16 cellular contexts compared by ENCODE assay signal in genomic region chr5:126450895-126451294, GRCh38. TPM values are rescaled to one million over a fixed set of nuclear protein-coding genes. Genes with fewer than 3 reads are reported as not detected.
A peak's percentile ranks its signal among the peaks of the same experiment; 100 is the strongest.
DNase-seq lines count a peak whose midpoint lies in the region; ATAC-seq and TF ChIP-seq lines count a peak whose summit lies in the region.
"Had no signal": no experiment of that assay in that cellular context is flagged by ENCODE, and none has a peak within 500 bp of the region (broad histone marks: within the 10 kb centered on the region; RNA-seq: fewer than 3 reads in every experiment).

No MANE protein-coding gene starts in this region.

- ATAC-seq in CD4-positive, alpha-beta T cell (ENCODE audit: poor library complexity) = no peak
- no peak for ATAC-seq in activated naive CD8-positive, alpha-beta T cell treated with anti-CD3 and anti-CD28 coated beads, Interleukin-2, amount 10 ng/mL, durations not matched to agents 7 days and 5 days (ENCODE audit: low read depth)
- no peak for ATAC-seq in naive thymus-derived CD8-positive, alpha-beta T cell

- H3K27ac Mint-ChIP-seq in CD4-positive, alpha-beta T cell = peak overlapping the region; percentile 97
- H3K27ac Mint-ChIP-seq in IgD-negative memory B cell = peak overlapping the region in 2 of 3 donors; percentile 71 to 76
- H3K27ac Mint-ChIP-seq in activated naive CD8-positive, alpha-beta T cell treated with anti-CD3 and anti-CD28 coated beads, Interleukin-2, amount 10 ng/mL, durations not matched to agents 7 days and 5 days = peak overlapping the region; percentile 100
- peak overlapping the region; percentile 95 to 99 (median 98) for H3K27ac Mint-ChIP-seq in naive thymus-derived CD8-positive, alpha-beta T cell

- no peaks in the 10 kb centered on the region for H3K9me3 ChIP-seq in CD4-positive, alpha-beta T cell (ENCODE audit: control insufficient read depth, low read length)
- H3K9me3 ChIP-seq: Peyer's patch had no signal

- peak overlapping the region; percentile 91 for H3K4me3 Mint-ChIP-seq in CD4-positive, alpha-beta T cell
- H3K4me3 Mint-ChIP-seq in IgD-negative memory B cell = peak overlapping the region in 2 of 4 donors; percentile 66 to 89
- peak overlapping the region; percentile 77 for H3K4me3 Mint-ChIP-seq in activated naive CD8-positive, alpha-beta T cell treated with anti-CD3 and anti-CD28 coated beads, Interleukin-2, amount 10 ng/mL, durations not matched to agents 7 days and 5 days
- peak overlapping the region; percentile 81 to 90 (median 88) for H3K4me3 Mint-ChIP-seq in naive thymus-derived CD8-positive, alpha-beta T cell

- H3K9me3 Mint-ChIP-seq in CD4-positive, alpha-beta T cell = no peaks in the 10 kb centered on the region
- no peaks in the 10 kb centered on the region for H3K9me3 Mint-ChIP-seq in IgD-negative memory B cell
- peaks cover 2% of the 10 kb centered on the region for H3K9me3 Mint-ChIP-seq in activated naive CD8-positive, alpha-beta T cell treated with anti-CD3 and anti-CD28 coated beads, Interleukin-2, amount 10 ng/mL, durations not matched to agents 7 days and 5 days
- no peaks in the 10 kb centered on the region for H3K9me3 Mint-ChIP-seq in naive thymus-derived CD8-positive, alpha-beta T cell
- H3K9me3 Mint-ChIP-seq: neural crest cell had no signal

- no peak for TF ChIP-seq CTCF in CD4-positive, alpha-beta T cell (IDR thresholded peaks at IDR 0.05)
- TF ChIP-seq CTCF in GM20000 (IDR thresholded peaks at IDR 0.05; ENCODE audit: extremely low read depth, missing control alignments) = no peak

- POLR2A ChIA-PET in CD4-positive, alpha-beta T cell (lab: Charles Lee) = interaction anchor here (1.0 to 5.2 kb wide), 4 partner anchors 9 to 28 kb away, joined by 4 to 72 read pairs (median 10); partner anchors contain the start of gene GRAMD2B
- POLR2A ChIA-PET in activated naive CD8-positive, alpha-beta T cell treated with anti-CD3 and anti-CD28 coated beads, Interleukin-2, amount 10 ng/mL, durations not matched to agents 7 days and 5 days (lab: Charles Lee) = interaction anchor here (1.3 kb wide), 1 partner anchor 49 kb away, joined by 3 read pairs; no protein-coding TSS in a partner anchor
- POLR2A ChIA-PET in naive thymus-derived CD8-positive, alpha-beta T cell (lab: Charles Lee) = interaction anchor here (1.6 to 2.6 kb wide), 2 partner anchors 28 to 326 kb away, joined by 5 to 33 read pairs; partner anchors contain the start of genes GRAMD2B and LMNB1

- intact Hi-C loops in CD4-positive, alpha-beta T cell (cut with DNase I, micrococcal nuclease) = loop anchor here in 1 of 2 experiments (5.0 kb wide), 1 partner anchor 46 kb away; no protein-coding TSS in a partner anchor

- no peak for DNase-seq in CD4-positive, alpha-beta T cell
- DNase-seq in activated naive CD8-positive, alpha-beta T cell treated with anti-CD3 and anti-CD28 coated beads, Interleukin-2, amount 10 ng/mL, durations not matched to agents 7 days and 5 days = peak; percentile 35
- DNase-seq in naive thymus-derived CD8-positive, alpha-beta T cell = no peak
- DNase-seq in foreskin melanocyte (no peak), iPS-NIHi7 (ENCODE audit: extremely low spot score) (no peak), GM20000 (ENCODE audit: low spot score) (no peak), DMS79 (lab: John Stamatoyannopoulos, UW) (no peak)
- DNase-seq: activated CD4-positive, alpha-beta T cell treated with anti-CD3 and anti-CD28 coated beads for 1 hour; AML-193; NCI-H2081 treated with DMSO at 0.1 percent for 48 hours; NCI-H526 treated with DMSO at 0.1 percent for 48 hours; Peyer's patch; right cardiac atrium had no signal

- H3K36me3 Mint-ChIP-seq in CD4-positive, alpha-beta T cell (ENCODE audit: low read depth) = peaks cover 5% of the 10 kb centered on the region
- peaks cover 2% of the 10 kb centered on the region for H3K36me3 Mint-ChIP-seq in IgD-negative memory B cell
- peaks cover 10% of the 10 kb centered on the region for H3K36me3 Mint-ChIP-seq in activated naive CD8-positive, alpha-beta T cell treated with anti-CD3 and anti-CD28 coated beads, Interleukin-2, amount 10 ng/mL, durations not matched to agents 7 days and 5 days
- peaks cover 0 to 6% (median 2%) of the 10 kb centered on the region in 3 donors for H3K36me3 Mint-ChIP-seq in naive thymus-derived CD8-positive, alpha-beta T cell

- H3K27me3 ChIP-seq in CD4-positive, alpha-beta T cell (ENCODE audit: control insufficient read depth, insufficient read depth, low read length) = no peaks in the 10 kb centered on the region
- H3K27me3 ChIP-seq: cardiac muscle cell, Peyer's patch had no signal

- H3K27me3 Mint-ChIP-seq in CD4-positive, alpha-beta T cell = no peaks in the 10 kb centered on the region
- no peaks in the 10 kb centered on the region for H3K27me3 Mint-ChIP-seq in IgD-negative memory B cell
- H3K27me3 Mint-ChIP-seq in activated naive CD8-positive, alpha-beta T cell treated with anti-CD3 and anti-CD28 coated beads, Interleukin-2, amount 10 ng/mL, durations not matched to agents 7 days and 5 days = no peaks in the 10 kb centered on the region
- no peaks in the 10 kb centered on the region for H3K27me3 Mint-ChIP-seq in naive thymus-derived CD8-positive, alpha-beta T cell

- H3K27ac ChIP-seq in CD4-positive, alpha-beta T cell (ENCODE audit: low read depth, low read length) = peak overlapping the region; percentile 84

- H3K4me1 Mint-ChIP-seq in CD4-positive, alpha-beta T cell (ENCODE audit: low read depth) = peaks cover 71% of the 10 kb centered on the region
- peaks cover 12 to 14% (median 13%) of the 10 kb centered on the region in 3 donors for H3K4me1 Mint-ChIP-seq in IgD-negative memory B cell
- peaks cover 32% of the 10 kb centered on the region for H3K4me1 Mint-ChIP-seq in activated naive CD8-positive, alpha-beta T cell treated with anti-CD3 and anti-CD28 coated beads, Interleukin-2, amount 10 ng/mL, durations not matched to agents 7 days and 5 days
- peaks cover 33 to 61% (median 54%) of the 10 kb centered on the region in 4 donors for H3K4me1 Mint-ChIP-seq in naive thymus-derived CD8-positive, alpha-beta T cell

- CTCF ChIA-PET in CD4-positive, alpha-beta T cell (lab: Charles Lee) = interaction anchor here (1.0 kb wide), 1 partner anchor 23 kb away, joined by 5 read pairs; no protein-coding TSS in a partner anchor

RNA-seq across cellular contexts. Expression of gene GRAMD2B, which starts 27.7 kb away (rescaled TPM):
- total RNA-seq in CD4-positive, alpha-beta T cell = 1 to 10 TPM; 7.2 to 9.4 TPM
- 3.1 TPM for polyA plus RNA-seq in IgD-negative memory B cell
- total RNA-seq in activated naive CD8-positive, alpha-beta T cell treated with anti-CD3 and anti-CD28 coated beads, Interleukin-2, amount 10 ng/mL, durations not matched to agents 7 days and 5 days = 1 to 10 TPM; 4.6 to 5.2 TPM
- 1 to 10 TPM; 5.0 to 6.6 TPM for total RNA-seq in naive thymus-derived CD8-positive, alpha-beta T cell
- 1 to 10 TPM; 5.3 to 7.1 (median 6.0) TPM for polyA plus RNA-seq in naive thymus-derived CD8-positive, alpha-beta T cell
